ENCODE assay signal across 16 cellular contexts in the genomic region with DNA sequence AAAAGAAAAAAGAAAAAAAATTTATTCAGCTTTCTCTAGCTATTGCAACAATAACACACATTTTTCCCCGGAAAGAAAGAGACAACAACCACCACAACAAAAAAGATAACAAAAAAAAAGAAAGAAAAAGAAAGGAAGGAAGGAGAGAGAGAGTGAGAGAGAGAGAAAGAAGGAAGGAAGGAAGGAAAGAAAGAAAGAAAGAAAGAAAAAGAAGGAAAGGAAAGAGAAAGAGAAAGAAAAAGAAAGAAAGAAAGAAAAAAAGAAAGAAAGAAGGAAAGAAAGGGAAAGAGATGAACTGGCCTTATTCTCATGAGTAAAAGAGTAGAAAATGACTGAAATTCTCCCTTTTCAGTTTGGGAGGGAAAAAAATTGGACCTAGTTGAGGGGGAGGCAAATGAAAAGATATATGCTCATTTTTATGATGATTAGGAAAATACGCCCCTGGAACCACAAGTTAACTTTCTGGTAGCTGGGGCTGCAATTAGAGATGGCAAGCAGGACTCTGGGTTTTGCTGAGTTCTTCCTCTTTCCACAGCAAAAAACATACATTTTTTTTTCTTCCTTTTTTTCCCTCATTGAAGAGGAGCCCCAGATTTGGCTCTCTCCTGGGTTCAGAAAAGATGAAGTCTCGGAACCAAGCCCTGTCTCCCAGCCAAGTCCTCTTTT. TPM values are rescaled to one million over a fixed set of nuclear protein-coding genes. Genes with fewer than 3 reads are reported as not detected.
DNase-seq lines count a peak whose midpoint lies in the region; ATAC-seq and TF ChIP-seq lines count a peak whose summit lies in the region.
"Had no signal": no experiment of that assay in that cellular context is flagged by ENCODE, and none has a peak within 500 bp of the region (broad histone marks: within the 10 kb centered on the region; RNA-seq: fewer than 3 reads in every experiment).

No MANE protein-coding gene starts in this region.

- H2AK5ac ChIP-seq in mesenchymal stem cell (ENCODE audit: low read length, severe bottlenecking): no peak overlapping the region

- H2BK12ac ChIP-seq in mesenchymal stem cell (ENCODE audit: low read length in 2 of 2): no peak overlapping the region

- H3K4ac ChIP-seq in mesenchymal stem cell (ENCODE audit: low read depth in 1 of 2, low read length in 2 of 2): no peak overlapping the region

- H3K9ac ChIP-seq in mesenchymal stem cell (ENCODE audit: low read length): peak overlapping the region; percentile 67

- DNase-seq in CD8-positive, alpha-beta T cell: no peak
- DNase-seq in KBM-7 (peak; percentile 76), SJSA1 (ENCODE audit: low read depth in 1 of 2, low spot score in 2 of 2) (no peak), mesenchymal stem cell (no peak), pons (ENCODE audit: low spot score) (no peak), T-helper 9 cell (no peak), posterior vena cava (ENCODE audit: low spot score) (no peak)
- DNase-seq: activated B cell treated with CpG ODN at 0.5 μM for 24 hours; activated effector memory CD4-positive, alpha-beta T cell treated with anti-CD3 and anti-CD28 coated beads, Interleukin-2, amount 50 U/mL, for 16 hours; C1 segment of cervical spinal cord; DMS79; midbrain; NCI-H187; NCI-H446 treated with DMSO at 0.1 percent for 48 hours; occipital lobe had no signal

- no peaks in the 10 kb centered on the region for H3K27me3 ChIP-seq in CD8-positive, alpha-beta T cell (ENCODE audit: insufficient read depth, low read length)
- H3K27me3 ChIP-seq in SJSA1 (replicated peaks) (no peaks in the 10 kb centered on the region), mesenchymal stem cell (ENCODE audit: control insufficient read depth in 1 of 2, insufficient read depth in 1 of 2, low read length in 2 of 2) (peaks cover 0 to 5% of the 10 kb centered on the region in 2 experiments)
- H3K27me3 ChIP-seq: tibial artery had no signal

- TF ChIP-seq CTCF in CD8-positive, alpha-beta T cell (IDR thresholded peaks at IDR 0.05): no peak

- no peak overlapping the region for H3K4me3 ChIP-seq in CD8-positive, alpha-beta T cell (ENCODE audit: low read depth, low read length)
- H3K4me3 ChIP-seq in SJSA1 (no peak overlapping the region), mesenchymal stem cell (ENCODE audit: insufficient read depth in 1 of 2, low read depth in 1 of 2, low read length in 2 of 2) (no peak overlapping the region)
- H3K4me3 ChIP-seq: tibial artery had no signal

- CTCF ChIA-PET in CD8-positive, alpha-beta T cell (lab: Charles Lee): interaction anchor here (1.0 to 1.4 kb wide), 4 partner anchors 10 to 254 kb away, joined by 3 to 4 read pairs (median 4); partner anchors contain the start of gene PRDX3

- no peak overlapping the region for H3K14ac ChIP-seq in mesenchymal stem cell (ENCODE audit: low read length in 2 of 2)

- peak overlapping the region; percentile 52 for H3K27ac Mint-ChIP-seq in CD8-positive, alpha-beta T cell
- H3K27ac Mint-ChIP-seq: activated B cell treated with CpG ODN at 0.5 μM for 24 hours had no signal

- in situ Hi-C loops in KBM-7 (cut with MboI; ENCODE audit: low pct_unique_long_range_greater_than_20kb, low sequenced_read_pairs): no loop called here

- no peaks in the 10 kb centered on the region for H3K36me3 ChIP-seq in CD8-positive, alpha-beta T cell (ENCODE audit: insufficient read depth, low read length)
- no peaks in the 10 kb centered on the region for H3K36me3 ChIP-seq in SJSA1
- H3K36me3 ChIP-seq in mesenchymal stem cell (ENCODE audit: control insufficient read depth in 1 of 2, insufficient read depth in 2 of 2, low read depth in 1 of 2, low read length in 2 of 2): no peaks in the 10 kb centered on the region
- H3K36me3 ChIP-seq: tibial artery had no signal

- ATAC-seq in CD8-positive, alpha-beta T cell: no peak

- no peak overlapping the region for H3K4me3 Mint-ChIP-seq in CD8-positive, alpha-beta T cell
- H3K4me3 Mint-ChIP-seq: activated B cell treated with CpG ODN at 0.5 μM for 24 hours had no signal

- H2AFZ ChIP-seq in mesenchymal stem cell (ENCODE audit: low read depth, low read length): no peak overlapping the region

- H3K9me3 Mint-ChIP-seq in CD8-positive, alpha-beta T cell: no peaks in the 10 kb centered on the region
- H3K9me3 Mint-ChIP-seq: activated B cell treated with CpG ODN at 0.5 μM for 24 hours had no signal

- H3K9me3 ChIP-seq in CD8-positive, alpha-beta T cell (ENCODE audit: low read length): no peaks in the 10 kb centered on the region
- H3K9me3 ChIP-seq in SJSA1 (replicated peaks) (no peaks in the 10 kb centered on the region), mesenchymal stem cell (ENCODE audit: control insufficient read depth, low read length) (no peaks in the 10 kb centered on the region)
- H3K9me3 ChIP-seq: tibial artery had no signal

- H2BK5ac ChIP-seq in mesenchymal stem cell (ENCODE audit: low read depth, low read length, poor library complexity, severe bottlenecking): no peak overlapping the region

- H3K18ac ChIP-seq in mesenchymal stem cell (ENCODE audit: low read depth in 1 of 2, low read length in 2 of 2): no peak overlapping the region

- H3K4me1 ChIP-seq in CD8-positive, alpha-beta T cell (ENCODE audit: insufficient read depth, low read length): peaks cover 8% of the 10 kb centered on the region
- H3K4me1 ChIP-seq in SJSA1 (replicated peaks) (peaks cover 25% of the 10 kb centered on the region), mesenchymal stem cell (ENCODE audit: control insufficient read depth, insufficient read depth, low read depth, low read length) (peaks cover 5% of the 10 kb centered on the region)
- H3K4me1 ChIP-seq: tibial artery had no signal

- no peak overlapping the region for H2BK120ac ChIP-seq in mesenchymal stem cell (ENCODE audit: low read depth, low read length)

- no peaks in the 10 kb centered on the region for H3K79me1 ChIP-seq in mesenchymal stem cell (replicated peaks; ENCODE audit: low read length, poor library complexity, severe bottlenecking)

- no peak overlapping the region for H3K27ac ChIP-seq in CD8-positive, alpha-beta T cell (ENCODE audit: low read depth, low read length)
- H3K27ac ChIP-seq in SJSA1 (peak overlapping the region; percentile 93), mesenchymal stem cell (ENCODE audit: low read length, poor library complexity, severe bottlenecking) (no peak overlapping the region)
- H3K27ac ChIP-seq: tibial artery had no signal

- intact Hi-C loops in CD8-positive, alpha-beta T cell (cut with DNase I, micrococcal nuclease): no loop called here
- intact Hi-C loops in posterior vena cava (cut with DNase I): no loop called here

- H2BK15ac ChIP-seq in mesenchymal stem cell (ENCODE audit: low read depth, poor library complexity, severe bottlenecking): no peak overlapping the region

- POLR2A ChIA-PET in CD8-positive, alpha-beta T cell (lab: Charles Lee): interaction anchor here (0.6 kb wide), 1 partner anchor 14 kb away, joined by 4 read pairs; no protein-coding TSS in a partner anchor

- 100% methylated on average over 1 of the region's 3 CpGs for WGBS in mesenchymal stem cell

- no peaks in the 10 kb centered on the region for H3K36me3 Mint-ChIP-seq in CD8-positive, alpha-beta T cell

- H3K23ac ChIP-seq in mesenchymal stem cell (ENCODE audit: low read length in 2 of 2): no peak overlapping the region

- H3K4me2 ChIP-seq in mesenchymal stem cell (ENCODE audit: low read length, poor library complexity, severe bottlenecking): no peak overlapping the region

- H3K27me3 Mint-ChIP-seq in CD8-positive, alpha-beta T cell (ENCODE audit: low read depth): no peaks in the 10 kb centered on the region
- H3K27me3 Mint-ChIP-seq: activated B cell treated with CpG ODN at 0.5 μM for 24 hours had no signal

- H3K4me1 Mint-ChIP-seq in CD8-positive, alpha-beta T cell (ENCODE audit: low read depth): peaks cover 9% of the 10 kb centered on the region

- no peak overlapping the region for H4K91ac ChIP-seq in mesenchymal stem cell (ENCODE audit: low read length)

- H4K8ac ChIP-seq in mesenchymal stem cell (ENCODE audit: low read length): no peak overlapping the region

RNA-seq across cellular contexts. Expression of gene PRDX3, which starts 12.5 kb away (rescaled TPM):
- 10 to 100 TPM in 1 of 2 experiments, 1 to 10 TPM in 1; 7.6 to 11.7 TPM for total RNA-seq in CD8-positive, alpha-beta T cell
- total RNA-seq in SJSA1 (2014; rRNA removed; shearing (Covaris generic)): 304 and 376 TPM in 2 replicates
- 95.8 TPM for polyA plus RNA-seq in mesenchymal stem cell (2013, experiment 1 of 2)
- 97.4 TPM for polyA plus RNA-seq in mesenchymal stem cell (2013, experiment 2 of 2)
- total RNA-seq in posterior vena cava: 100 to 1,000 TPM in 1 of 2 donors, 10 to 100 TPM in 1; 95.8 to 106 TPM

RNA-seq across cellular contexts. Expression of gene GRK5, which starts 16.3 kb away (rescaled TPM):
- 10 to 100 TPM; 15.6 to 16.2 TPM for total RNA-seq in CD8-positive, alpha-beta T cell
- total RNA-seq in SJSA1 (2014; rRNA removed; shearing (Covaris generic)): 19.4 TPM in 2 replicates
- 56.5 TPM for polyA plus RNA-seq in mesenchymal stem cell (2013, experiment 1 of 2)
- polyA plus RNA-seq in mesenchymal stem cell (2013, experiment 2 of 2): 57.3 TPM
- 10 to 100 TPM; 40.0 to 57.5 TPM for total RNA-seq in posterior vena cava

RNA-seq across cellular contexts. Expression of gene SFXN4, which starts 25.6 kb away (rescaled TPM):
- total RNA-seq in CD8-positive, alpha-beta T cell: 10 to 100 TPM; 10.5 to 10.8 TPM
- total RNA-seq in SJSA1 (2014; rRNA removed; shearing (Covaris generic)): 23.5 and 46.2 TPM in 2 replicates
- polyA plus RNA-seq in mesenchymal stem cell (2013, experiment 1 of 2): 14.4 TPM
- 17.1 TPM for polyA plus RNA-seq in mesenchymal stem cell (2013, experiment 2 of 2)
- 10 to 100 TPM; 10.8 to 13.5 TPM for total RNA-seq in posterior vena cava

Comparison
In these comparisons a context has a peak if more than half of its experiments do, and no peak if none do; other contexts are left out.
1. RNA of gene PRDX3, which starts 12.5 kb away (total RNA-seq): 304 to 376 TPM in SJSA1 and 95.8 to 106 TPM in posterior vena cava; 7.6 to 11.7 TPM in CD8-positive, alpha-beta T cell; every median in the first group is over 4 times any median in the second.